ENCODE assay signal across 8 cellular contexts in genomic region chr6:30626484-30627366, GRCh38. TPM values are rescaled to one million over a fixed set of nuclear protein-coding genes. Genes with fewer than 3 reads are reported as not detected.
DNase-seq lines count a peak whose midpoint lies in the region; ATAC-seq and TF ChIP-seq lines count a peak whose summit lies in the region.

Gene ATAT1 (plus strand): TSS chr6:30626874.

- DNase-seq in Caki2 (ENCODE audit: low read depth) (peak; percentile 70), RWPE2 (ENCODE audit: low spot score) (peak; percentile 82), fibroblast of the conjunctiva (ENCODE audit: low read depth) (peak; percentile 52)
- peak; percentile 96 for DNase-seq in activated effector memory CD4-positive, alpha-beta T cell treated with anti-CD3 and anti-CD28 coated beads, Interleukin-2, amount 50 U/mL, for 16 hours
- peak; percentile 80 to 83 for DNase-seq in stimulated activated naive CD8-positive, alpha-beta T cell treated with anti-CD3 and anti-CD28 coated beads, Interleukin-15, amount 100 ng/mL, for 72 hours

- H3K9me3 Mint-ChIP-seq in stimulated activated naive CD8-positive, alpha-beta T cell treated with anti-CD3 and anti-CD28 coated beads, Interleukin-15, amount 100 ng/mL, for 72 hours, result no peaks in the 10 kb centered on the region

- peak within 1 kb of the TSS; percentile 97 to 98 for H3K27ac Mint-ChIP-seq in stimulated activated naive CD8-positive, alpha-beta T cell treated with anti-CD3 and anti-CD28 coated beads, Interleukin-15, amount 100 ng/mL, for 72 hours

- H3K27ac ChIP-seq in KOPT-K1 (ENCODE audit: low read depth, low read length, poor library complexity, severe bottlenecking) (peak within 1 kb of the TSS; percentile 75), RWPE2 (ENCODE audit: poor library complexity, severe bottlenecking) (peak within 1 kb of the TSS; percentile 32), neural cell (ENCODE audit: low read length) (peak within 1 kb of the TSS; percentile 97)

- H3K27me3 ChIP-seq in RWPE2 (ENCODE audit: insufficient read depth, poor library complexity, severe bottlenecking) (no peaks in the 10 kb centered on the region), neural cell (ENCODE audit: insufficient read depth, low read depth, low read length) (no peaks in the 10 kb centered on the region)

- H3K4me3 Mint-ChIP-seq in stimulated activated naive CD8-positive, alpha-beta T cell treated with anti-CD3 and anti-CD28 coated beads, Interleukin-15, amount 100 ng/mL, for 72 hours, result peak within 1 kb of the TSS; percentile 95 to 96

- H3K36me3 ChIP-seq in KOPT-K1 (ENCODE audit: insufficient read depth, low read length) (peaks cover 83% of the 10 kb centered on the region), RWPE2 (ENCODE audit: low read depth) (peaks cover 68% of the 10 kb centered on the region), neural cell (ENCODE audit: insufficient read depth, low read length) (peaks cover 10% of the 10 kb centered on the region)

- H3K4me3 ChIP-seq in RWPE2 (ENCODE audit: severe bottlenecking) (peak within 1 kb of the TSS; percentile 46), neural cell (ENCODE audit: low read length) (peak within 1 kb of the TSS; percentile 88)

- no peaks in the 10 kb centered on the region for H3K9me2 ChIP-seq in neural cell (ENCODE audit: insufficient read depth, low read length)

- peaks cover 40% of the 10 kb centered on the region for H3K4me1 Mint-ChIP-seq in stimulated activated naive CD8-positive, alpha-beta T cell treated with anti-CD3 and anti-CD28 coated beads, Interleukin-15, amount 100 ng/mL, for 72 hours

- H3K9me3 ChIP-seq in KOPT-K1 (ENCODE audit: insufficient read depth, low read length, poor library complexity, severe bottlenecking) (no peaks in the 10 kb centered on the region), RWPE2 (ENCODE audit: severe bottlenecking) (no peaks in the 10 kb centered on the region), neural cell (ENCODE audit: low read length) (no peaks in the 10 kb centered on the region)

- H4K20me1 ChIP-seq in neural cell (ENCODE audit: insufficient read depth), result no peaks in the 10 kb centered on the region

- H3K9ac ChIP-seq in neural cell (ENCODE audit: low read length), result peak within 1 kb of the TSS; percentile 99

- peak; percentile 57 for TF ChIP-seq EP300 in neural cell (conservative IDR thresholded peaks at IDR 0.05; ENCODE audit: poor library complexity, severe bottlenecking)

- peak; percentile 44 for TF ChIP-seq CTCF in RWPE2 (IDR thresholded peaks at IDR 0.05; ENCODE audit: poor library complexity, severe bottlenecking)
- TF ChIP-seq CTCF in neural cell (IDR thresholded peaks at IDR 0.05; ENCODE audit: poor library complexity, severe bottlenecking), result peak; percentile 82

- TF ChIP-seq RAD21 in neural cell (conservative IDR thresholded peaks at IDR 0.05), result peak; percentile 31

- H2AFZ ChIP-seq in neural cell (ENCODE audit: low read depth, low read length), result peak within 1 kb of the TSS; percentile 94

- in situ Hi-C loops in Caki2 (cut with HindIII; ENCODE audit: low pct_unique_long_range_greater_than_20kb, low sequenced_read_pairs), result no loop called here

- no peaks in the 10 kb centered on the region for H3K27me3 Mint-ChIP-seq in stimulated activated naive CD8-positive, alpha-beta T cell treated with anti-CD3 and anti-CD28 coated beads, Interleukin-15, amount 100 ng/mL, for 72 hours

- ATAC-seq in GM21528 (IDR thresholded peaks at IDR 0.05; ENCODE audit: low FRiP score, unreplicated experiment) (peak; percentile 71), RWPE2 (ENCODE audit: low read depth) (peak; percentile 96)
- ATAC-seq in stimulated activated naive CD8-positive, alpha-beta T cell treated with anti-CD3 and anti-CD28 coated beads, Interleukin-15, amount 100 ng/mL, for 72 hours, result peak; percentile 98

- no peaks in the 10 kb centered on the region for H3F3A ChIP-seq in neural cell (ENCODE audit: insufficient read depth, low read length, poor library complexity, severe bottlenecking)

- H3K4me1 ChIP-seq in RWPE2 (ENCODE audit: insufficient read depth, poor library complexity, severe bottlenecking), result no peaks in the 10 kb centered on the region

- peaks cover 22% of the 10 kb centered on the region for H3K79me2 ChIP-seq in neural cell (replicated peaks; ENCODE audit: insufficient read depth, low read length)

- H3K4me2 ChIP-seq in neural cell (ENCODE audit: low read length), result peak within 1 kb of the TSS; percentile 97

TF ChIP-seq in neural cell, 6 proteins besides CTCF, POLR2A, EP300 and RAD21:
- TF ChIP-seq REST (IDR thresholded peaks at IDR 0.05; ENCODE audit: borderline replicate concordance) (peak; percentile 98), SMC3 (conservative IDR thresholded peaks at IDR 0.05; ENCODE audit: poor library complexity) (no peak), POLR2AphosphoS5 (IDR thresholded peaks at IDR 0.05) (peak; percentile 99), MXI1 (conservative IDR thresholded peaks at IDR 0.05; ENCODE audit: poor library complexity, severe bottlenecking) (peak; percentile 57), TAF1 (IDR thresholded peaks at IDR 0.05; ENCODE audit: low read depth) (peak; percentile 99), EZH2 (IDR thresholded peaks at IDR 0.05; ENCODE audit: borderline replicate concordance, insufficient read depth, low read length, poor library complexity, severe bottlenecking) (no peak)
TF ChIP-seq in neural cell: peak in this region for 4.

RNA-seq across cellular contexts. Expression of gene ATAT1, which starts in this region (rescaled TPM):
- total RNA-seq in Caki2 (2014; rRNA removed; shearing (Covaris generic); ENCODE audit: low replicate concordance), result 1.3 and 4.6 TPM in 2 replicates
- polyA plus RNA-seq in neural cell, result 54.9 and 70.4 TPM in 2 replicates
- 81.6 and 138 TPM in 2 replicates for polyA minus RNA-seq in neural cell

Comparison
In these comparisons a context has a peak if more than half of its experiments do, and no peak if none do; other contexts are left out.
1. Peak in every context shown above with its lines: DNase-seq, ATAC-seq, H3K4me3 ChIP-seq and H3K27ac ChIP-seq.
2. H3K27ac ChIP-seq: peak in every context shown above with its lines; median percentile 97 in neural cell; 75 in KOPT-K1; 32 in RWPE2.